Comparison of ENCODE assay signal across 10 cellular contexts in the genomic region with DNA sequence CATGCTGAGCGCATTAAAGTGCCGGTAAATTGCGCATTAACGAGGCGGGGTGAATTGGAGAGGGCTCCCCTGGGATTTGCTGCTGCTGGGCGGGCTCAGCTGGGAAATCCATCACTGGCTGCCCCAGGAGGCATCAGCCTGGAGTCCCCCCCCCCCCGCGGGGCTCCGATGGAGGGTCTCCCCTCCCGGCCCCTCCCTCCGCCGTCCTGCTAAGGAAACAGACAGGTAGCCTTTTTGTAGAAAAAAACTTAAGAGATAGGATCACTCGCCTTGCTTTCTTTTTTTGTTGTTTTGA. TPM values are rescaled to one million over a fixed set of nuclear protein-coding genes. Genes with fewer than 3 reads are reported as not detected.
DNase-seq lines count a peak whose midpoint lies in the region; ATAC-seq and TF ChIP-seq lines count a peak whose summit lies in the region.
"Had no signal": no experiment of that assay in that cellular context is flagged by ENCODE, and none has a peak within 500 bp of the region (broad histone marks: within the 10 kb centered on the region; RNA-seq: fewer than 3 reads in every experiment).

No MANE protein-coding gene starts in this region.

- DNase-seq in AG04449 (ENCODE audit: low read depth, low spot score) (no peak), neural progenitor cell (ENCODE audit: low spot score) (no peak), T-cell (no peak)
- DNase-seq in stimulated activated naive CD4-positive, alpha-beta T cell treated with Interleukin-2 at 50 U/mL for 16 hours (lab: John Stamatoyannopoulos, UW), result no peak
- DNase-seq in activated naive CD4-positive, alpha-beta T cell treated with anti-CD3 and anti-CD28 coated beads, Interleukin-2, amount 50 U/mL, for 16 hours, result no peak
- DNase-seq: activated naive CD8-positive, alpha-beta T cell treated with anti-CD3 and anti-CD28 coated beads, Interleukin-2, amount 50 U/mL, for 24 hours; stimulated activated CD4-positive, alpha-beta T cell treated with anti-CD3 and anti-CD28 coated beads, Interleukin-2, amount 100 ng/mL, for 24 hours had no signal

- H3K27me3 Mint-ChIP-seq in neural progenitor cell (ENCODE audit: insufficient read depth, low read depth) (peaks cover 53% of the 10 kb centered on the region), T-cell (peaks cover 10 to 13% of the 10 kb centered on the region in 2 donors)

- TF ChIP-seq CTCF in AG04449 (IDR thresholded peaks at IDR 0.05; ENCODE audit: insufficient read depth, low read length, missing control alignments), result no peak
- TF ChIP-seq CTCF in neural progenitor cell (IDR thresholded peaks at IDR 0.05), result no peak

- H3F3A ChIP-seq in neural progenitor cell (ENCODE audit: low read depth), result peaks cover 38% of the 10 kb centered on the region

- peaks cover 26% of the 10 kb centered on the region for H3K4me1 ChIP-seq in HUES64 (ENCODE audit: insufficient read depth, low read length)
- peaks cover 6 to 13% of the 10 kb centered on the region in 2 donors for H3K4me1 ChIP-seq in duodenal mucosa (ENCODE audit: control insufficient read depth in 1 of 2, insufficient read depth in 2 of 2, low read length in 2 of 2)
- H3K4me1 ChIP-seq in neural progenitor cell, result peaks cover 26% of the 10 kb centered on the region

- no peaks in the 10 kb centered on the region for H3K36me3 ChIP-seq in HUES64 (ENCODE audit: insufficient read depth, low read length)
- H3K36me3 ChIP-seq in duodenal mucosa (ENCODE audit: control insufficient read depth in 1 of 2, insufficient read depth in 2 of 2, low read length in 2 of 2), result no peaks in the 10 kb centered on the region
- no peaks in the 10 kb centered on the region for H3K36me3 ChIP-seq in neural progenitor cell

- H3K27ac Mint-ChIP-seq in neural progenitor cell, result no peak overlapping the region
- no peak overlapping the region for H3K27ac Mint-ChIP-seq in T-cell
- H3K27ac Mint-ChIP-seq: activated naive CD8-positive, alpha-beta T cell treated with anti-CD3 and anti-CD28 coated beads, Interleukin-2, amount 50 U/mL, for 24 hours had no signal

- H3K9ac ChIP-seq in HUES64 (ENCODE audit: low read depth, low read length) (no peak overlapping the region), duodenal mucosa (ENCODE audit: low read depth in 1 of 2, low read length in 2 of 2) (no peak overlapping the region), neural progenitor cell (no peak overlapping the region)

- H3K27me3 ChIP-seq in HUES64 (ENCODE audit: insufficient read depth, low read length) (peaks cover 70% of the 10 kb centered on the region), duodenal mucosa (ENCODE audit: control insufficient read depth in 1 of 2, insufficient read depth in 2 of 2, low read length in 2 of 2) (peaks cover 12 to 13% of the 10 kb centered on the region in 2 donors), neural progenitor cell (peaks cover 73% of the 10 kb centered on the region)

- H3K79me2 ChIP-seq in neural progenitor cell (ENCODE audit: low read depth), result no peaks in the 10 kb centered on the region

- H3K27ac ChIP-seq in HUES64 (ENCODE audit: low read depth, low read length) (peak overlapping the region; percentile 52; the same call in 1 of the 2 replicates), duodenal mucosa (ENCODE audit: low read depth, low read length) (no peak overlapping the region), neural progenitor cell (no peak overlapping the region)

- H3K9me3 Mint-ChIP-seq in neural progenitor cell, result peaks cover 3% of the 10 kb centered on the region
- H3K9me3 Mint-ChIP-seq in T-cell, result no peaks in the 10 kb centered on the region
- H3K9me3 Mint-ChIP-seq: activated naive CD8-positive, alpha-beta T cell treated with anti-CD3 and anti-CD28 coated beads, Interleukin-2, amount 50 U/mL, for 24 hours had no signal

- H3K4me2 ChIP-seq in neural progenitor cell, result peak overlapping the region; percentile 69

- whole genome bisulfite sequencing in HUES64, result under 1% methylated on average over 13 of the region's 13 CpGs

- no peak for ATAC-seq in GM18519 (IDR thresholded peaks at IDR 0.05; ENCODE audit: low FRiP score, unreplicated experiment)
- ATAC-seq in T-cell (replicated peaks in 1 of 4), result no peak
- ATAC-seq: activated naive CD8-positive, alpha-beta T cell treated with anti-CD3 and anti-CD28 coated beads, Interleukin-2, amount 50 U/mL, for 24 hours had no signal

- CTCF ChIA-PET in AG04449 (lab: Yijun Ruan, JAX) (no interaction called here), T-cell (lab: Charles Lee) (no interaction called here)

- peak overlapping the region; percentile 53 for H3K4me3 ChIP-seq in AG04449 (ENCODE audit: low read depth, low read length)
- H3K4me3 ChIP-seq in HUES64 (ENCODE audit: low read length), result no peak overlapping the region
- H3K4me3 ChIP-seq in duodenal mucosa (ENCODE audit: low read depth in 1 of 2, low read length in 2 of 2), result peak overlapping the region; percentile 20 to 53
- peak overlapping the region; percentile 19 for H3K4me3 ChIP-seq in neural progenitor cell

- H3K4me3 Mint-ChIP-seq in neural progenitor cell, result peak overlapping the region; percentile 77
- H3K4me3 Mint-ChIP-seq in T-cell, result no peak overlapping the region
- H3K4me3 Mint-ChIP-seq: activated naive CD8-positive, alpha-beta T cell treated with anti-CD3 and anti-CD28 coated beads, Interleukin-2, amount 50 U/mL, for 24 hours had no signal

- POLR2A ChIA-PET in AG04449 (lab: Yijun Ruan, JAX), result no interaction called here
- POLR2A ChIA-PET in T-cell (lab: Charles Lee), result no interaction called here

- H3K4me1 Mint-ChIP-seq in neural progenitor cell (peaks cover 39% of the 10 kb centered on the region), T-cell (peaks cover 0 to 3% (median 0%) of the 10 kb centered on the region in 3 donors)

- H3K36me3 Mint-ChIP-seq in neural progenitor cell (no peaks in the 10 kb centered on the region), T-cell (no peaks in the 10 kb centered on the region)

- H4K20me1 ChIP-seq in neural progenitor cell (ENCODE audit: low read depth), result peaks cover 19% of the 10 kb centered on the region

- no peak overlapping the region for H2AFZ ChIP-seq in neural progenitor cell (replicated peaks)

- H3K9me3 ChIP-seq in HUES64 (ENCODE audit: insufficient read depth, low read depth, low read length) (no peaks in the 10 kb centered on the region), duodenal mucosa (ENCODE audit: control insufficient read depth in 1 of 2, low read length in 2 of 2) (no peaks in the 10 kb centered on the region), neural progenitor cell (ENCODE audit: low read depth) (no peaks in the 10 kb centered on the region)

RNA-seq across cellular contexts. Expression of a gene that starts 6.8 kb away (rescaled TPM):
- 0.80 TPM for polyA plus RNA-seq in HUES64 (2013, experiment 1 of 2)
- polyA plus RNA-seq in HUES64 (2013, experiment 2 of 2), result 0.51 TPM
- total RNA-seq in neural progenitor cell (ENCODE audit: low replicate concordance) (0.22 and 1.8 TPM in 2 replicates), T-cell (under 1 TPM in 3 of 5 donors, not detected in 2; 0.36 to 0.61 (median 0.50) TPM)

RNA-seq across cellular contexts. Expression of a gene that starts 39.4 kb away (rescaled TPM):
- polyA plus RNA-seq in HUES64 (2013, experiment 1 of 2), result 4.2 TPM
- polyA plus RNA-seq in HUES64 (2013, experiment 2 of 2), result 4.4 TPM
- total RNA-seq in neural progenitor cell (ENCODE audit: low replicate concordance) (6.2 and 6.5 TPM in 2 replicates), T-cell (1 to 10 TPM; 4.1 to 6.5 (median 4.8) TPM)

RNA-seq across cellular contexts. Expression of a gene that starts 44.9 kb away (rescaled TPM):
- polyA plus RNA-seq in HUES64 (2013, experiment 1 of 2), result 1.8 TPM
- polyA plus RNA-seq in HUES64 (2013, experiment 2 of 2), result 2.2 TPM
- total RNA-seq in neural progenitor cell (ENCODE audit: low replicate concordance) (1.1 TPM in 1 of 2 replicates, not detected in the other), T-cell (10 to 100 TPM; 16.7 to 29.7 (median 21.5) TPM)
